13 cellular contexts compared by ENCODE assay signal in genomic region chr2:39780825-39781600, GRCh38. TPM values are rescaled to one million over a fixed set of nuclear protein-coding genes. Genes with fewer than 3 reads are reported as not detected.
A peak's percentile ranks its signal among the peaks of the same experiment; 100 is the strongest.
DNase-seq lines count a peak whose midpoint lies in the region; ATAC-seq, FAIRE-seq and TF ChIP-seq lines count a peak whose summit lies in the region.
"Had no signal": no experiment of that assay in that cellular context is flagged by ENCODE, and none has a peak within 500 bp of the region (broad histone marks: within the 10 kb centered on the region; RNA-seq: fewer than 3 reads in every experiment).

No MANE protein-coding gene starts in this region.

- peak overlapping the region; percentile 68; the same call in 1 of the 2 replicates for H3K27ac ChIP-seq in BLaER1
- peak overlapping the region; percentile 28 to 43 for H3K27ac ChIP-seq in ascending aorta
- H3K27ac ChIP-seq: pancreas, thyroid gland had no signal

- H3K4me1 ChIP-seq in BLaER1 (peaks cover 50% of the 10 kb centered on the region), ascending aorta (peaks cover 0 to 17% of the 10 kb centered on the region in 2 donors)

- peak overlapping the region; percentile 77 for H3K4me2 ChIP-seq in BLaER1

- peaks cover 7% of the 10 kb centered on the region; the same call in 1 of the 2 replicates for H3K36me3 ChIP-seq in BLaER1
- no peaks in the 10 kb centered on the region for H3K36me3 ChIP-seq in ascending aorta
- H3K36me3 ChIP-seq: pancreas, thyroid gland had no signal

- H3K4me1 Mint-ChIP-seq in nephron progenitor cell, result peaks cover 55% of the 10 kb centered on the region

- peak overlapping the region; percentile 89 for H3K27ac Mint-ChIP-seq in nephron progenitor cell

- no peak overlapping the region for H3K4me3 Mint-ChIP-seq in nephron progenitor cell

- peaks cover 7% of the 10 kb centered on the region for H3K9me3 Mint-ChIP-seq in nephron progenitor cell

- peaks cover 21% of the 10 kb centered on the region for H3K36me3 Mint-ChIP-seq in nephron progenitor cell (ENCODE audit: low read depth)

- DNase-seq in HTR-8/SVneo (ENCODE audit: insufficient read length, low spot score), result no peak
- DNase-seq in ascending aorta (ENCODE audit: low spot score in 2 of 2), result no peak
- no peak for DNase-seq in nephron progenitor cell
- DNase-seq in superior temporal gyrus (ENCODE audit: extremely low spot score), result no peak
- no peak for DNase-seq in NCI-H146 (lab: John Stamatoyannopoulos, UW)
- DNase-seq: activated CD4-positive, CD25-positive, alpha-beta regulatory T cell; NCI-H187; pancreas; thyroid gland had no signal

- H3K9ac ChIP-seq in BLaER1, result peak overlapping the region; percentile 52; the same call in 1 of the 2 replicates

- intact Hi-C loops in ascending aorta (cut with DNase I), result no loop called here

- H4K20me1 ChIP-seq in BLaER1, result no peaks in the 10 kb centered on the region

- ATAC-seq in GM18517 (IDR thresholded peaks at IDR 0.05; ENCODE audit: unreplicated experiment) (no peak), GM19463 (IDR thresholded peaks at IDR 0.05; ENCODE audit: unreplicated experiment) (no peak)
- ATAC-seq: pancreas had no signal

- no peak for TF ChIP-seq CTCF in ascending aorta (IDR thresholded peaks at IDR 0.05)
- TF ChIP-seq CTCF in nephron progenitor cell (IDR thresholded peaks at IDR 0.05), result no peak

- no peaks in the 10 kb centered on the region for H3K27me3 ChIP-seq in BLaER1
- no peaks in the 10 kb centered on the region for H3K27me3 ChIP-seq in ascending aorta
- H3K27me3 ChIP-seq: pancreas, thyroid gland had no signal

- H3K27me3 Mint-ChIP-seq in nephron progenitor cell (ENCODE audit: low read depth, poor library complexity), result peaks cover 12% of the 10 kb centered on the region

- FAIRE-seq in HTR-8/SVneo (lab: Jason Lieb, UNC), result peak; percentile 59
- FAIRE-seq: endometrium, pancreas had no signal

- H3K4me3 ChIP-seq in BLaER1 (peak overlapping the region; percentile 39; the same call in 1 of the 2 replicates), ascending aorta (peak overlapping the region; percentile 11 to 46)
- H3K4me3 ChIP-seq: thyroid gland had no signal

- peaks cover 4% of the 10 kb centered on the region; the same call in 1 of the 2 replicates for H3K9me3 ChIP-seq in BLaER1
- no peaks in the 10 kb centered on the region for H3K9me3 ChIP-seq in ascending aorta
- H3K9me3 ChIP-seq: pancreas, thyroid gland had no signal

RNA-seq across cellular contexts. Expression of gene THUMPD2, which starts 2.0 kb away (rescaled TPM):
- total RNA-seq in ascending aorta, result 13.0 TPM
